2 cellular contexts compared by ENCODE assay signal in the genomic region with DNA sequence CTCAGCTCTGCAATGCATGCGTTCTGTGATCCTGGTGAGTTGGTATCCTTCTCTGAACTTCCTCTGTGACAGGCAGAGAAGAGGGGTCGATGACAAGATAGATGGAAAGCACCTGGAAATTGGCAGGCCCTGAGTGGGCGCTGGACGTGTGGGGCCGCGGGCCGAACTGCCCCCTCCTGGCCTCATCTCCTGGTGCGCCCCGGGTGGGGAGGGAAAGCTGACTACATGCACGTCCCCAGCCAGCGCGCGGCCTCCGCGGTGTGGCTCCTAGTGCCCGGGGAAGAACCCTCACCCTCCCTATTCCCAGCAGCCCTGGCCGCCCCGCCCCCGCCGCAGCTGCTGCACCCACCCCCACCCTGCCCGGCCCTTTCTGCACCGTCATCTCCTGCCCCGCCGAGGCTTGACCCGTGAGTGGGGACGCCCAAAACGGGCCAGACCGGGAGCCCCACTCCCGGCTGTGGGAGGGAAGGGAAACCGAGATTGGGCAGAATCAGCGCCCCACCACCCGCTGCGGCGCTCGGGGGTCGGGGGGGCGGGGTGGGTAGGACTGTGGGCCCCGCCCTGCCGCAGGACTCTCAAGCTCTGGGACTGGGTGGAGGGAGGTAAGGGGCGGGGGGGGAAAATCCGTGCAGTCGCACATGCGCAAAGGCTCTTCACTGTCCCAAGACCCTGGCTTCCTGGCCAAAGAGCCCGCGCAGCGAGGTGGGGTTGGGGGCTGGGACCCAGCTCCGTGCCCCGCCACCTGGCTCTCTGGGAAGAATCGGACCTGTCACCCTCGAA.
TF ChIP-seq lines count a peak whose summit lies in the region.

Gene NOL3 (plus strand): TSS at position 371 of the 780 bp plus-strand sequence.

TF ChIP-seq in SK-N-SH, 30 proteins besides CTCF, POLR2A, EP300 and RAD21 (continued from another document):
- TF ChIP-seq, protein P1, sequence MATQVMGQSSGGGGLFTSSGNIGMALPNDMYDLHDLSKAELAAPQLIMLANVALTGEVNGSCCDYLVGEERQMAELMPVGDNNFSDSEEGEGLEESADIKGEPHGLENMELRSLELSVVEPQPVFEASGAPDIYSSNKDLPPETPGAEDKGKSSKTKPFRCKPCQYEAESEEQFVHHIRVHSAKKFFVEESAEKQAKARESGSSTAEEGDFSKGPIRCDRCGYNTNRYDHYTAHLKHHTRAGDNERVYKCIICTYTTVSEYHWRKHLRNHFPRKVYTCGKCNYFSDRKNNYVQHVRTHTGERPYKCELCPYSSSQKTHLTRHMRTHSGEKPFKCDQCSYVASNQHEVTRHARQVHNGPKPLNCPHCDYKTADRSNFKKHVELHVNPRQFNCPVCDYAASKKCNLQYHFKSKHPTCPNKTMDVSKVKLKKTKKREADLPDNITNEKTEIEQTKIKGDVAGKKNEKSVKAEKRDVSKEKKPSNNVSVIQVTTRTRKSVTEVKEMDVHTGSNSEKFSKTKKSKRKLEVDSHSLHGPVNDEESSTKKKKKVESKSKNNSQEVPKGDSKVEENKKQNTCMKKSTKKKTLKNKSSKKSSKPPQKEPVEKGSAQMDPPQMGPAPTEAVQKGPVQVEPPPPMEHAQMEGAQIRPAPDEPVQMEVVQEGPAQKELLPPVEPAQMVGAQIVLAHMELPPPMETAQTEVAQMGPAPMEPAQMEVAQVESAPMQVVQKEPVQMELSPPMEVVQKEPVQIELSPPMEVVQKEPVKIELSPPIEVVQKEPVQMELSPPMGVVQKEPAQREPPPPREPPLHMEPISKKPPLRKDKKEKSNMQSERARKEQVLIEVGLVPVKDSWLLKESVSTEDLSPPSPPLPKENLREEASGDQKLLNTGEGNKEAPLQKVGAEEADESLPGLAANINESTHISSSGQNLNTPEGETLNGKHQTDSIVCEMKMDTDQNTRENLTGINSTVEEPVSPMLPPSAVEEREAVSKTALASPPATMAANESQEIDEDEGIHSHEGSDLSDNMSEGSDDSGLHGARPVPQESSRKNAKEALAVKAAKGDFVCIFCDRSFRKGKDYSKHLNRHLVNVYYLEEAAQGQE (IDR thresholded peaks at IDR 0.05; ENCODE audit: low read depth, low read length), result no peak
- TF ChIP-seq PBX3 (IDR thresholded peaks at IDR 0.05), result peak; percentile 1; the same call in 1 of the 2 replicates
- TF ChIP-seq ELF1 (IDR thresholded peaks at IDR 0.05), result no peak
- TF ChIP-seq NRF1 (IDR thresholded peaks at IDR 0.05; ENCODE audit: low read depth, low read length), result peak; percentile 76

TF ChIP-seq in HepG2, 621 proteins besides CTCF, POLR2A, EP300 and RAD21 (continued from another document and continues in another):
- TF ChIP-seq, protein P2, sequence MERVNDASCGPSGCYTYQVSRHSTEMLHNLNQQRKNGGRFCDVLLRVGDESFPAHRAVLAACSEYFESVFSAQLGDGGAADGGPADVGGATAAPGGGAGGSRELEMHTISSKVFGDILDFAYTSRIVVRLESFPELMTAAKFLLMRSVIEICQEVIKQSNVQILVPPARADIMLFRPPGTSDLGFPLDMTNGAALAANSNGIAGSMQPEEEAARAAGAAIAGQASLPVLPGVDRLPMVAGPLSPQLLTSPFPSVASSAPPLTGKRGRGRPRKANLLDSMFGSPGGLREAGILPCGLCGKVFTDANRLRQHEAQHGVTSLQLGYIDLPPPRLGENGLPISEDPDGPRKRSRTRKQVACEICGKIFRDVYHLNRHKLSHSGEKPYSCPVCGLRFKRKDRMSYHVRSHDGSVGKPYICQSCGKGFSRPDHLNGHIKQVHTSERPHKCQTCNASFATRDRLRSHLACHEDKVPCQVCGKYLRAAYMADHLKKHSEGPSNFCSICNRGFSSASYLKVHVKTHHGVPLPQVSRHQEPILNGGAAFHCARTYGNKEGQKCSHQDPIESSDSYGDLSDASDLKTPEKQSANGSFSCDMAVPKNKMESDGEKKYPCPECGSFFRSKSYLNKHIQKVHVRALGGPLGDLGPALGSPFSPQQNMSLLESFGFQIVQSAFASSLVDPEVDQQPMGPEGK (CRISPR knock-in tag; IDR thresholded peaks at IDR 0.05), result peak; percentile 78
- peak; percentile 24; the same call in 1 of the 2 replicates for TF ChIP-seq ZNF772 (CRISPR knock-in tag; IDR thresholded peaks at IDR 0.05)
- peak; percentile 67; the same call in 1 of the 2 replicates for TF ChIP-seq RBAK (CRISPR knock-in tag; IDR thresholded peaks at IDR 0.05)
- TF ChIP-seq ZNF687 (CRISPR knock-in tag; IDR thresholded peaks at IDR 0.05), result peak; percentile 93
- TF ChIP-seq ZXDC (CRISPR knock-in tag; IDR thresholded peaks at IDR 0.05), result no peak
- peak; percentile 44; the same call in 1 of the 2 replicates for TF ChIP-seq ARID4A (CRISPR knock-in tag; IDR thresholded peaks at IDR 0.05; ENCODE audit: borderline replicate concordance)
- TF ChIP-seq, protein P3, sequence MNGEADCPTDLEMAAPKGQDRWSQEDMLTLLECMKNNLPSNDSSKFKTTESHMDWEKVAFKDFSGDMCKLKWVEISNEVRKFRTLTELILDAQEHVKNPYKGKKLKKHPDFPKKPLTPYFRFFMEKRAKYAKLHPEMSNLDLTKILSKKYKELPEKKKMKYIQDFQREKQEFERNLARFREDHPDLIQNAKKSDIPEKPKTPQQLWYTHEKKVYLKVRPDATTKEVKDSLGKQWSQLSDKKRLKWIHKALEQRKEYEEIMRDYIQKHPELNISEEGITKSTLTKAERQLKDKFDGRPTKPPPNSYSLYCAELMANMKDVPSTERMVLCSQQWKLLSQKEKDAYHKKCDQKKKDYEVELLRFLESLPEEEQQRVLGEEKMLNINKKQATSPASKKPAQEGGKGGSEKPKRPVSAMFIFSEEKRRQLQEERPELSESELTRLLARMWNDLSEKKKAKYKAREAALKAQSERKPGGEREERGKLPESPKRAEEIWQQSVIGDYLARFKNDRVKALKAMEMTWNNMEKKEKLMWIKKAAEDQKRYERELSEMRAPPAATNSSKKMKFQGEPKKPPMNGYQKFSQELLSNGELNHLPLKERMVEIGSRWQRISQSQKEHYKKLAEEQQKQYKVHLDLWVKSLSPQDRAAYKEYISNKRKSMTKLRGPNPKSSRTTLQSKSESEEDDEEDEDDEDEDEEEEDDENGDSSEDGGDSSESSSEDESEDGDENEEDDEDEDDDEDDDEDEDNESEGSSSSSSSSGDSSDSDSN (CRISPR knock-in tag; IDR thresholded peaks at IDR 0.05), result peak; percentile 55; the same call in 1 of the 2 replicates
- TF ChIP-seq, protein P4, sequence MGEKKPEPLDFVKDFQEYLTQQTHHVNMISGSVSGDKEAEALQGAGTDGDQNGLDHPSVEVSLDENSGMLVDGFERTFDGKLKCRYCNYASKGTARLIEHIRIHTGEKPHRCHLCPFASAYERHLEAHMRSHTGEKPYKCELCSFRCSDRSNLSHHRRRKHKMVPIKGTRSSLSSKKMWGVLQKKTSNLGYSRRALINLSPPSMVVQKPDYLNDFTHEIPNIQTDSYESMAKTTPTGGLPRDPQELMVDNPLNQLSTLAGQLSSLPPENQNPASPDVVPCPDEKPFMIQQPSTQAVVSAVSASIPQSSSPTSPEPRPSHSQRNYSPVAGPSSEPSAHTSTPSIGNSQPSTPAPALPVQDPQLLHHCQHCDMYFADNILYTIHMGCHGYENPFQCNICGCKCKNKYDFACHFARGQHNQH (CRISPR knock-in tag; IDR thresholded peaks at IDR 0.05), result peak; percentile 43; the same call in 1 of the 2 replicates
- 0 out of 2 replicates have a peak, but pooled peaks have one; percentile 15 for TF ChIP-seq KLF15 (CRISPR knock-in tag; IDR thresholded peaks at IDR 0.05; ENCODE audit: borderline replicate concordance)
- TF ChIP-seq ZNF891 (CRISPR knock-in tag; IDR thresholded peaks at IDR 0.05), result 0 out of 2 replicates have a peak, but pooled peaks have one; percentile 25
- TF ChIP-seq, protein P5, sequence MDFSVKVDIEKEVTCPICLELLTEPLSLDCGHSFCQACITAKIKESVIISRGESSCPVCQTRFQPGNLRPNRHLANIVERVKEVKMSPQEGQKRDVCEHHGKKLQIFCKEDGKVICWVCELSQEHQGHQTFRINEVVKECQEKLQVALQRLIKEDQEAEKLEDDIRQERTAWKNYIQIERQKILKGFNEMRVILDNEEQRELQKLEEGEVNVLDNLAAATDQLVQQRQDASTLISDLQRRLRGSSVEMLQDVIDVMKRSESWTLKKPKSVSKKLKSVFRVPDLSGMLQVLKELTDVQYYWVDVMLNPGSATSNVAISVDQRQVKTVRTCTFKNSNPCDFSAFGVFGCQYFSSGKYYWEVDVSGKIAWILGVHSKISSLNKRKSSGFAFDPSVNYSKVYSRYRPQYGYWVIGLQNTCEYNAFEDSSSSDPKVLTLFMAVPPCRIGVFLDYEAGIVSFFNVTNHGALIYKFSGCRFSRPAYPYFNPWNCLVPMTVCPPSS (IDR thresholded peaks at IDR 0.05), result no peak
- TF ChIP-seq POGK (CRISPR knock-in tag; conservative IDR thresholded peaks at IDR 0.05), result no peak; the same call in 1 of the 2 replicates
- TF ChIP-seq TCF7 (IDR thresholded peaks at IDR 0.05; ENCODE audit: low read depth), result peak; percentile 1; the same call in 1 of the 2 replicates
- 0 out of 2 replicates have a peak, but pooled peaks have one; percentile 17 for TF ChIP-seq ZBTB7B (CRISPR knock-in tag; IDR thresholded peaks at IDR 0.05)
- no peak for TF ChIP-seq ZNF562 (CRISPR knock-in tag; IDR thresholded peaks at IDR 0.05; ENCODE audit: borderline replicate concordance)
- TF ChIP-seq KAT2B (IDR thresholded peaks at IDR 0.05; ENCODE audit: borderline replicate concordance, low read depth, low read length), result no peak
